ENCODE assay signal across 1 cellular context in the genomic region with DNA sequence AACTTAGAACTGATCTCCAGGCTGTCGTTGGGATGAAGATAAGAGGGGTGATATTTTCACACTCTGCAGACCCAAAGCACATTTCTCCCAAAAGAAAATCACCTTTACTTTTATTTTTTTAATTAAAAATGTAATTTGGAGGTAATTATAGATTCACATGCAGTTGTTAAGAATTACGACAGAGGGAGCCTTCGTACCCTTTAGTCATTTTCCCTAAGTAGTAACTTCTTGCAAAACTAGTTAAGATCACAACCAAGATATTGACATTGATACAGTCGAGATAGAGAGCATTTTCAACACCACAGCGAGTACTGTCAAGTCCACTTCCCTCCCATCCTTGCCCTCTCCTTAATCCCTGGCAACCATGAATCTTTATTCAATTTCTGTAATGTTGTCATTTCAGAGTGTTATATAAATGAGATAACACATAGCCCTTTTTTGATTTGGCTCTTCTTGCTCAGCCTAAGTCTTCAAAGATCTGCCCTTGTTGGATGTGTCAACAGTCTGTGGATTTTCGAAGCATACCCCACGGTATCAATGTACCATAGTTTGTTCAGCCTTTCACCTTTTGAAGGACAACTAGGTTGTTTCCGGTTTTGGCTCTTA.
TF ChIP-seq lines count a peak whose summit lies in the region.

No MANE protein-coding gene starts in this region.

TF ChIP-seq in endothelial cell of umbilical vein, 7 proteins besides CTCF, POLR2A, EP300 and RAD21:
- TF ChIP-seq MYC (IDR thresholded peaks at IDR 0.05; ENCODE audit: low read depth, low read length) (no peak), FOS (IDR thresholded peaks at IDR 0.05; ENCODE audit: borderline replicate concordance, insufficient read depth, low read length) (no peak), GATA2 (IDR thresholded peaks at IDR 0.05; ENCODE audit: insufficient read depth, insufficient read length, low read depth, low read length) (no peak), EZH2 (IDR thresholded peaks at IDR 0.05; ENCODE audit: borderline replicate concordance, low read depth, low read length, severe bottlenecking) (no peak), POLR2AphosphoS5 (IDR thresholded peaks at IDR 0.05; ENCODE audit: insufficient read depth, low read depth, low read length) (no peak), JUN (IDR thresholded peaks at IDR 0.05; ENCODE audit: borderline replicate concordance, insufficient read depth, insufficient read length, low read depth) (no peak)
- TF ChIP-seq, protein P1, sequence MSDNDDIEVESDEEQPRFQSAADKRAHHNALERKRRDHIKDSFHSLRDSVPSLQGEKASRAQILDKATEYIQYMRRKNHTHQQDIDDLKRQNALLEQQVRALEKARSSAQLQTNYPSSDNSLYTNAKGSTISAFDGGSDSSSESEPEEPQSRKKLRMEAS (IDR thresholded peaks at IDR 0.05; ENCODE audit: insufficient read depth, insufficient read length), result no peak
